ENCODE assay signal across 9 cellular contexts in genomic region chr7:50416509-50417299, GRCh38. TPM values are rescaled to one million over a fixed set of nuclear protein-coding genes. Genes with fewer than 3 reads are reported as not detected.
DNase-seq lines count a peak whose midpoint lies in the region; ATAC-seq, FAIRE-seq and TF ChIP-seq lines count a peak whose summit lies in the region.
"Had no signal": no experiment of that assay in that cellular context is flagged by ENCODE, and none has a peak within 500 bp of the region (broad histone marks: within the 10 kb centered on the region; RNA-seq: fewer than 3 reads in every experiment).

No MANE protein-coding gene starts in this region.

- H3K4me3 ChIP-seq in K562 (no peak overlapping the region), brain microvascular endothelial cell (ENCODE audit: low read depth, low read length) (no peak overlapping the region)

- H3K27ac ChIP-seq in K562 (ENCODE audit: extremely low read depth, low read depth, low read length) (no peak overlapping the region), brain microvascular endothelial cell (no peak overlapping the region)

- no peaks in the 10 kb centered on the region for H3K9me3 ChIP-seq in K562 (replicated peaks; ENCODE audit: control insufficient read depth, insufficient read depth, low read depth, low read length)

- H3K27me3 ChIP-seq in K562 (ENCODE audit: control insufficient read depth in 2 of 2, insufficient read depth in 2 of 2, low read length in 2 of 2): 0 out of 5 replicates have a peak, but pooled peaks cover 0 to under 1% of the 10 kb centered on the region in 2 experiments
- no peaks in the 10 kb centered on the region for H3K27me3 ChIP-seq in brain microvascular endothelial cell (replicated peaks)

- TF ChIP-seq CTCF in GM20000 (IDR thresholded peaks at IDR 0.05; ENCODE audit: extremely low read depth, missing control alignments) (no peak), K562 (IDR thresholded peaks at IDR 0.05 in 2 of 3, conservative IDR thresholded peaks at IDR 0.05 in 1 of 3; ENCODE audit: insufficient read depth in 2 of 3, low read depth in 1 of 3, low read length in 3 of 3) (no peak), brain microvascular endothelial cell (IDR thresholded peaks at IDR 0.05; ENCODE audit: low read depth, low read length, missing control alignments) (no peak)

- POLR2A ChIA-PET in K562 (lab: Yijun Ruan, JAX): interaction anchor here (0.7 to 1.0 kb wide), 2 partner anchors 13 to 181 kb away, joined by 3 read pairs; no protein-coding TSS in a partner anchor

- CTCF ChIA-PET in K562 (lab: Yijun Ruan, JAX; ENCODE audit: low intra/inter-chr PET ratio): interaction anchor here (0.7 kb wide), 1 partner anchor 300 kb away, joined by 3 read pairs; no protein-coding TSS in a partner anchor

- H3K36me3 ChIP-seq in K562 (ENCODE audit: control insufficient read depth, insufficient read depth, low read length) (no peaks in the 10 kb centered on the region), brain microvascular endothelial cell (replicated peaks) (no peaks in the 10 kb centered on the region)

- peak; percentile 75 for ATAC-seq in HG03457 (IDR thresholded peaks at IDR 0.05; ENCODE audit: unreplicated experiment)
- ATAC-seq in K562: no peak

- H3K4me2 ChIP-seq in K562 (ENCODE audit: insufficient read depth, low read length): 0 out of 2 replicates have a peak overlapping the region, but pooled peaks have one; percentile 0

- 17% methylated on average over 7 of the region's 7 CpGs for WGBS in K562 (ENCODE audit: insufficient coverage, low coverage, missing lambda C conversion rate)

- in situ Hi-C loops in K562 (cut with MboI): no loop called here
- in situ Hi-C loops in brain microvascular endothelial cell (cut with HindIII; ENCODE audit: low pct_ligation_motif_present, low sequenced_read_pairs): no loop called here

- peak; percentile 40 for FAIRE-seq in K562 (lab: Jason Lieb, UNC)
- FAIRE-seq: astrocyte had no signal

- DNase-seq in GF-D8 (lab: John Stamatoyannopoulos, UW): peak; percentile 56
- DNase-seq in GM20000 (ENCODE audit: low spot score): peak; percentile 66
- DNase-seq in K562 (ENCODE audit: extremely low read depth in 1 of 4, low spot score in 3 of 4): no peak
- no peak for DNase-seq in erythroblast (lab: John Stamatoyannopoulos, UW)
- no peak for DNase-seq in activated CD4-positive, alpha-beta T cell treated with anti-CD3 and anti-CD28 coated beads for 1 hour
- DNase-seq in stimulated activated CD4-positive, alpha-beta T cell treated with anti-CD3 and anti-CD28 coated beads, Interleukin-2, amount 100 ng/mL, for 48 hours: no peak
- no peak for DNase-seq in brain microvascular endothelial cell

- BruUV-seq in K562 (replicated peaks; lab: Mats Ljungman, UMichigan): no TSS peak

- no peak for TF ChIP-seq EP300 in K562 (IDR thresholded peaks at IDR 0.05; ENCODE audit: low read length)

- peak overlapping the region; percentile 52 for H2AFZ ChIP-seq in K562 (ENCODE audit: low read depth, low read length)

- H3K9ac ChIP-seq in K562 (ENCODE audit: insufficient read depth in 1 of 2, low read depth in 2 of 2, low read length in 2 of 2): no peak overlapping the region; a peak in 1 of 4 replicates

- no peak for TF ChIP-seq RAD21 in K562 (CRISPR knock-in tag; conservative IDR thresholded peaks at IDR 0.05 in 1 of 2, IDR thresholded peaks at IDR 0.05 in 1 of 2)

- no peaks in the 10 kb centered on the region for H3K9me1 ChIP-seq in K562 (ENCODE audit: control insufficient read depth, insufficient read depth, low read length)

- TF ChIP-seq POLR2A in K562 (conservative IDR thresholded peaks at IDR 0.05) (no peak), erythroblast (IDR thresholded peaks at IDR 0.05; ENCODE audit: low read length) (no peak)

- H3K79me2 ChIP-seq in K562 (ENCODE audit: control insufficient read depth, insufficient read depth, low read length): no peaks in the 10 kb centered on the region

- H4K20me1 ChIP-seq in K562 (replicated peaks; ENCODE audit: control insufficient read depth, insufficient read depth, low read length): 0 out of 2 replicates have a peak, but pooled peaks cover under 1% of the 10 kb centered on the region

- peaks cover 0 to 2% of the 10 kb centered on the region in 2 experiments; a peak in 1 of 5 replicates for H3K4me1 ChIP-seq in K562 (replicated peaks in 1 of 2; ENCODE audit: control insufficient read depth in 2 of 2, insufficient read depth in 2 of 2, low read length in 2 of 2)

- intact Hi-C loops in K562 (cut with micrococcal nuclease): loop anchor here (5.0 to 10.0 kb wide), 3 partner anchors 49 to 562 kb away; no protein-coding TSS in a partner anchor

TF ChIP-seq in K562, 482 proteins besides CTCF, POLR2A, EP300 and RAD21 (continues in another document):
- TF ChIP-seq ZNF785 (CRISPR knock-in tag; IDR thresholded peaks at IDR 0.05): no peak
- TF ChIP-seq, protein P1, sequence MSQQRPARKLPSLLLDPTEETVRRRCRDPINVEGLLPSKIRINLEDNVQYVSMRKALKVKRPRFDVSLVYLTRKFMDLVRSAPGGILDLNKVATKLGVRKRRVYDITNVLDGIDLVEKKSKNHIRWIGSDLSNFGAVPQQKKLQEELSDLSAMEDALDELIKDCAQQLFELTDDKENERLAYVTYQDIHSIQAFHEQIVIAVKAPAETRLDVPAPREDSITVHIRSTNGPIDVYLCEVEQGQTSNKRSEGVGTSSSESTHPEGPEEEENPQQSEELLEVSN (IDR thresholded peaks at IDR 0.05; ENCODE audit: borderline replicate concordance in 1 of 2, extremely low read depth in 1 of 2, insufficient read depth in 1 of 2, insufficient read length in 1 of 2, low read depth in 1 of 2, low read length in 1 of 2, poor library complexity in 1 of 2, severe bottlenecking in 1 of 2): peak in 1 of 2 experiments; percentile 45
- TF ChIP-seq ZBTB17 (CRISPR knock-in tag; IDR thresholded peaks at IDR 0.05): no peak
- TF ChIP-seq SPI1 (IDR thresholded peaks at IDR 0.05; ENCODE audit: borderline replicate concordance, low read depth, low read length): peak; percentile 76

RNA-seq across cellular contexts. Expression of gene FIGNL1, which starts 33.4 kb away (rescaled TPM):
- total RNA-seq in K562 (2011; cell fraction: chromatin; rRNA removed; ENCODE audit: low replicate concordance): 11.5 and 48.7 TPM in 2 replicates
- total RNA-seq in K562 (2011; cell fraction: nucleolus; rRNA removed): 9.8 and 12.1 TPM in 2 replicates
- 19.5 TPM in 2 replicates for total RNA-seq in K562 (2011; cell fraction: nucleoplasm; rRNA removed)
- total RNA-seq in K562 (2014; rRNA removed) (21.6 and 24.1 TPM in 2 replicates), K562 (2014; rRNA removed; fragmentation: Illumina TruSeq; extraction: Trizol) (42.4 and 48.3 TPM in 2 replicates), K562 (2015; rRNA removed; fragmentation: Illumina TruSeq; extraction: Trizol) (42.4 and 46.7 TPM in 2 replicates), K562 (2021) (25.8 and 28.3 TPM in 2 replicates)
- polyA plus RNA-seq in K562 (2011; rRNA removed) (37.6 and 48.3 TPM in 2 replicates), K562 (2014; fragmentation: Illumina TruSeq; extraction: Trizol) (28.5 and 30.7 TPM in 2 replicates), K562 (2014; fragmentation: Nextera tagmentation; extraction: Ambion mirVana) (10 to 100 TPM; 15.5 to 22.7 TPM), K562 (2014; rRNA removed) (27.6 and 29.4 TPM in 2 replicates)
- 16.0 and 25.1 TPM in 2 replicates for polyA plus RNA-seq in K562 (2011; cell fraction: cytosol; rRNA removed)
- polyA plus RNA-seq in K562 (2011; cell fraction: nucleus; rRNA removed): 28.2 and 31.2 TPM in 2 replicates
- 21.0 and 22.9 TPM in 2 replicates for polyA plus RNA-seq in K562 (2012)
- 48.9 and 55.0 TPM in 2 replicates for polyA minus RNA-seq in K562 (2011; rRNA and poly(A)+ RNA removed)
- polyA minus RNA-seq in K562 (2011; cell fraction: cytosol; rRNA and poly(A)+ RNA removed): 14.7 and 21.5 TPM in 2 replicates
- polyA minus RNA-seq in K562 (2011; cell fraction: nucleus; rRNA and poly(A)+ RNA removed): 18.3 and 29.4 TPM in 2 replicates

Comparison
In these comparisons a context has a peak if more than half of its experiments do, and no peak if none do; other contexts are left out.
1. DNase-seq: peak in GF-D8 (single experiment) and GM20000 (single experiment); none in K562 (0 of 4), erythroblast (0 of 2), activated CD4-positive, alpha-beta T cell treated with anti-CD3 and anti-CD28 coated beads for 1 hour (single experiment), stimulated activated CD4-positive, alpha-beta T cell treated with anti-CD3 and anti-CD28 coated beads, Interleukin-2, amount 100 ng/mL, for 48 hours (0 of 2) and brain microvascular endothelial cell (single experiment).